36 cellular contexts compared by ENCODE assay signal in the genomic region with DNA sequence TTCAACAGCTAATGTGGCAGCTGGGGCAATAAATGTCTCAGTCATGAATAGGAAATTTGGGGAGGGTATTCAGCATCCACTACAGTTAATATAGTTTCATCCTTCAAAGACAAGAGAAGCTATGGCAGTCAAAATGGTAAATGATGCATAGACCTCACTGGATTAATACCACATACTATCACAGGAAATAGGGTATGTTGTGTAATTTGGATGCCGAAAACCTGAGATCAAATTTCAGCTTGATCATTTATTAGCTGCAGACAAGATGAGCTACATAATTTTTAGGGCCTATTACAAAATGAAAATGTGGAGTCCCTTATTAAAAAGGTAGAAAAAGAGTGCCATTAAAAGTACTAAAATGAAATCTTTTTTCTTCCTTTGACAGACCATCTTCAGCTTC.
DNase-seq lines count a peak whose midpoint lies in the region; ATAC-seq, FAIRE-seq and TF ChIP-seq lines count a peak whose summit lies in the region.
"Had no signal": no experiment of that assay in that cellular context is flagged by ENCODE, and none has a peak within 500 bp of the region (broad histone marks: within the 10 kb centered on the region; RNA-seq: fewer than 3 reads in every experiment).

No MANE protein-coding gene starts in this region.

- peak overlapping the region; percentile 92 to 94 for H3K27ac ChIP-seq in A549
- peak overlapping the region; percentile 99 for H3K27ac ChIP-seq in HCT116 (ENCODE audit: low read depth, low read length)
- H3K27ac ChIP-seq in foreskin keratinocyte, result no peak overlapping the region
- H3K27ac ChIP-seq: coronary artery, gastroesophageal sphincter, hepatocyte, HL-60, ovary, testis, VCaP had no signal

- no peaks in the 10 kb centered on the region for H3K9me3 ChIP-seq in A549
- no peaks in the 10 kb centered on the region for H3K9me3 ChIP-seq in HCT116 (ENCODE audit: control insufficient read depth in 1 of 2, insufficient read depth in 1 of 2, low read depth in 1 of 2, low read length in 2 of 2)
- H3K9me3 ChIP-seq: gastroesophageal sphincter, ovary, testis had no signal

- TF ChIP-seq EP300 in A549 (IDR thresholded peaks at IDR 0.05), result no peak

- H3K4me3 ChIP-seq in A549 (no peak overlapping the region), HCT116 (replicated peaks in 1 of 2; ENCODE audit: low read depth in 1 of 2, low read length in 2 of 2) (no peak overlapping the region), astrocyte of the spinal cord (ENCODE audit: low read depth, low read length) (no peak overlapping the region), foreskin fibroblast (ENCODE audit: low read depth in 1 of 2, low read length in 2 of 2) (no peak overlapping the region)
- H3K4me3 ChIP-seq: coronary artery, gastroesophageal sphincter, hepatocyte, ovary, PC-9, testis had no signal

- no peak overlapping the region for H2AFZ ChIP-seq in HCT116 (ENCODE audit: low read depth, low read length, poor library complexity, severe bottlenecking)
- H2AFZ ChIP-seq: hepatocyte had no signal

- H3K36me3 Mint-ChIP-seq in CD14-positive monocyte, result no peaks in the 10 kb centered on the region
- no peaks in the 10 kb centered on the region for H3K36me3 Mint-ChIP-seq in effector memory CD8-positive, alpha-beta T cell (ENCODE audit: insufficient read depth)

- no peaks in the 10 kb centered on the region for H3K4me1 Mint-ChIP-seq in CD14-positive monocyte
- H3K4me1 Mint-ChIP-seq in effector memory CD8-positive, alpha-beta T cell (ENCODE audit: low read depth in 2 of 2), result peaks cover under 1 to 3% of the 10 kb centered on the region in 2 donors

- BruUV-seq in HCT116 (replicated peaks; lab: Mats Ljungman, UMichigan), result no TSS peak

- in situ Hi-C loops in astrocyte of the spinal cord (cut with HindIII; ENCODE audit: low sequenced_read_pairs), result no loop called here

- H3K27me3 ChIP-seq in HCT116 (ENCODE audit: insufficient read depth, low read length) (no peaks in the 10 kb centered on the region), foreskin keratinocyte (no peaks in the 10 kb centered on the region)
- H3K27me3 ChIP-seq: gastroesophageal sphincter, hepatocyte, ovary, testis had no signal

- DNase-seq in A549 (ENCODE audit: low read depth in 1 of 2, low spot score in 1 of 2) (no peak), HCT116 (ENCODE audit: low read depth, low spot score) (no peak), astrocyte of the spinal cord (ENCODE audit: low read depth, low spot score) (peak; percentile 7), foreskin fibroblast (peak; percentile 60 to 72), kidney glomerular epithelial cell (lab: John Stamatoyannopoulos, UW) (no peak), foreskin keratinocyte (no peak), CD14-positive monocyte (ENCODE audit: low spot score) (no peak)
- no peak for DNase-seq in effector memory CD8-positive, alpha-beta T cell
- DNase-seq: activated CD4-positive, alpha-beta T cell treated with anti-CD3 and anti-CD28 coated beads for 4 hours; activated CD8-positive, alpha-beta T cell treated with anti-CD3 and anti-CD28 coated beads, Interleukin-2, amount 10 ng/mL, durations not matched to agents 7 days and 5 days; activated naive CD4-positive, alpha-beta T cell treated with anti-CD3 and anti-CD28 coated beads for 36 hours; AML-193; amygdala; CD4-positive, alpha-beta T cell; DND-41; effector CD8-positive, alpha-beta T cell; NCI-H1436; NCI-H2081 treated with DMSO at 0.1 percent for 48 hours; NCI-H226; NCI-H526 treated with DMSO at 0.1 percent for 48 hours; ovary; PC-9; retina; SHP77 treated with DMSO at 0.1 percent for 48 hours; stimulated activated CD4-positive, alpha-beta T cell treated with anti-CD3 and anti-CD28 coated beads, Interleukin-1b, Interleukin-23, amount 100 ng/mL, for 48 hours; SW 1271; testis had no signal

- RAD21 ChIA-PET in HCT116 (lab: Charles Lee; ENCODE audit: low non-redundant PET in 1 of 2, low total read pairs in 2 of 2, uncharacterized antibody in 2 of 2, unreplicated experiment in 2 of 2), result no interaction called here

- WGBS in A549 (ENCODE audit: missing lambda C conversion rate), result 49% methylated on average over 1 of the region's 1 CpG

- H4K20me1 ChIP-seq in HCT116 (ENCODE audit: insufficient read depth), result no peaks in the 10 kb centered on the region

- ATAC-seq in A549 (no peak), HCT116 (no peak), foreskin keratinocyte (no peak)
- ATAC-seq in effector memory CD8-positive, alpha-beta T cell (replicated peaks), result no peak
- ATAC-seq: activated CD8-positive, alpha-beta T cell treated with anti-CD3 and anti-CD28 coated beads, Interleukin-2, amount 10 ng/mL, durations not matched to agents 7 days and 5 days; esophagus mucosa; gastroesophageal sphincter had no signal

- no peaks in the 10 kb centered on the region for H3K36me3 ChIP-seq in HCT116 (ENCODE audit: control insufficient read depth in 1 of 2, insufficient read depth in 2 of 2, low read length in 2 of 2)
- H3K36me3 ChIP-seq: gastroesophageal sphincter, ovary had no signal

- TF ChIP-seq RAD21 in A549 (conservative IDR thresholded peaks at IDR 0.05 in 1 of 2, IDR thresholded peaks at IDR 0.05 in 1 of 2) (no peak), HCT116 (IDR thresholded peaks at IDR 0.05; ENCODE audit: low read depth) (no peak)

- FAIRE-seq in A549 (lab: Jason Lieb, UNC), result peak; percentile 63
- FAIRE-seq: A204.1, D721Med had no signal

- H3K27ac Mint-ChIP-seq in CD14-positive monocyte, result no peak overlapping the region
- no peak overlapping the region for H3K27ac Mint-ChIP-seq in effector memory CD8-positive, alpha-beta T cell
- H3K27ac Mint-ChIP-seq: activated CD8-positive, alpha-beta T cell treated with anti-CD3 and anti-CD28 coated beads, Interleukin-2, amount 10 ng/mL, durations not matched to agents 7 days and 5 days; activated naive CD4-positive, alpha-beta T cell treated with anti-CD3 and anti-CD28 coated beads for 36 hours; CD4-positive, alpha-beta T cell had no signal

- H3K4me3 Mint-ChIP-seq in CD14-positive monocyte, result no peak overlapping the region
- no peak overlapping the region for H3K4me3 Mint-ChIP-seq in effector memory CD8-positive, alpha-beta T cell
- H3K4me3 Mint-ChIP-seq: activated CD8-positive, alpha-beta T cell treated with anti-CD3 and anti-CD28 coated beads, Interleukin-2, amount 10 ng/mL, durations not matched to agents 7 days and 5 days; activated naive CD4-positive, alpha-beta T cell treated with anti-CD3 and anti-CD28 coated beads for 36 hours; CD4-positive, alpha-beta T cell; stimulated activated naive CD8-positive, alpha-beta T cell treated with anti-CD3 and anti-CD28 coated beads, Interleukin-15, Interleukin-2, amounts not matched to agents 100 ng/mL and 50 ng/mL, for 24 hours had no signal

- POLR2A ChIA-PET in A549 (lab: Yijun Ruan, JAX), result interaction anchor here (1.0 to 2.9 kb wide), 3 partner anchors 98 to 130 kb away, joined by 4 to 13 read pairs (median 5); no protein-coding TSS in a partner anchor
- POLR2A ChIA-PET in HCT116 (lab: Charles Lee), result interaction anchor here (0.8 to 11.4 kb wide), 19 partner anchors 9 to 135 kb away, joined by 3 to 154 read pairs (median 6); partner anchors contain the start of gene MTAP

- H3K4me1 ChIP-seq in A549 (peaks cover 54% of the 10 kb centered on the region), HCT116 (ENCODE audit: control insufficient read depth in 1 of 2, insufficient read depth in 2 of 2, low read length in 2 of 2) (peaks cover 82 to 90% of the 10 kb centered on the region in 2 experiments), foreskin keratinocyte (peaks cover 52% of the 10 kb centered on the region)
- H3K4me1 ChIP-seq: testis had no signal

- H3K27me3 Mint-ChIP-seq in CD14-positive monocyte (ENCODE audit: low read depth in 3 of 3), result peaks cover 2 to 4% (median 4%) of the 10 kb centered on the region in 3 donors
- H3K27me3 Mint-ChIP-seq in effector memory CD8-positive, alpha-beta T cell, result peaks cover 5 to 15% of the 10 kb centered on the region in 2 donors
- H3K27me3 Mint-ChIP-seq: CD4-positive, alpha-beta T cell had no signal

- TF ChIP-seq POLR2A in A549 (IDR thresholded peaks at IDR 0.05; ENCODE audit: low read length), result no peak
- no peak for TF ChIP-seq POLR2A in HCT116 (IDR thresholded peaks at IDR 0.05; ENCODE audit: borderline replicate concordance, extremely low read depth, insufficient read depth, insufficient read length)

- CTCF ChIA-PET in A549 (lab: Yijun Ruan, JAX), result interaction anchor here (0.6 to 3.5 kb wide), 7 partner anchors 19 to 131 kb away, joined by 3 to 17 read pairs (median 3); no protein-coding TSS in a partner anchor
- CTCF ChIA-PET in HCT116 (lab: Charles Lee), result interaction anchor here (1.8 kb wide), 1 partner anchor 99 kb away, joined by 5 read pairs; no protein-coding TSS in a partner anchor

- peak overlapping the region; percentile 71 for H3K9ac ChIP-seq in HCT116 (ENCODE audit: low read length)

- no peaks in the 10 kb centered on the region for H3K9me2 ChIP-seq in HCT116 (ENCODE audit: insufficient read depth)

- H3K4me2 ChIP-seq in A549 (peak overlapping the region; percentile 82), HCT116 (ENCODE audit: low read length) (peak overlapping the region; percentile 54)
- H3K4me2 ChIP-seq: hepatocyte, PC-9 had no signal

- intact Hi-C loops in HCT116 (cut with micrococcal nuclease) (no loop called here), CD14-positive monocyte (cut with micrococcal nuclease) (no loop called here)

- TF ChIP-seq CTCF in A549 (IDR thresholded peaks at IDR 0.05), result no peak
- no peak for TF ChIP-seq CTCF in HCT116 (IDR thresholded peaks at IDR 0.05 in 2 of 3, conservative IDR thresholded peaks at IDR 0.05 in 1 of 3; ENCODE audit: borderline replicate concordance in 1 of 3, insufficient read depth in 1 of 3, low read depth in 2 of 3, low read length in 2 of 3)
- no peak for TF ChIP-seq CTCF in astrocyte of the spinal cord (IDR thresholded peaks at IDR 0.05; ENCODE audit: low read depth, low read length)
- TF ChIP-seq CTCF in foreskin fibroblast (IDR thresholded peaks at IDR 0.05; ENCODE audit: low read depth, low read length), result no peak
- no peak for TF ChIP-seq CTCF in foreskin keratinocyte (conservative IDR thresholded peaks at IDR 0.05)
- TF ChIP-seq CTCF in CD14-positive monocyte (IDR thresholded peaks at IDR 0.05), result no peak

- H3K9me3 Mint-ChIP-seq in CD14-positive monocyte, result peaks cover 0 to 3% (median under 1%) of the 10 kb centered on the region in 7 donors
- H3K9me3 Mint-ChIP-seq in effector memory CD8-positive, alpha-beta T cell, result no peaks in the 10 kb centered on the region
- H3K9me3 Mint-ChIP-seq: activated naive CD4-positive, alpha-beta T cell treated with anti-CD3 and anti-CD28 coated beads for 36 hours; CD4-positive, alpha-beta T cell; stimulated activated naive CD8-positive, alpha-beta T cell treated with anti-CD3 and anti-CD28 coated beads, Interleukin-15, Interleukin-2, amounts not matched to agents 100 ng/mL and 50 ng/mL, for 24 hours had no signal

- peaks cover 69% of the 10 kb centered on the region for H3K79me2 ChIP-seq in HCT116 (ENCODE audit: insufficient read depth, low read length)
- H3K79me2 ChIP-seq: hepatocyte had no signal

TF ChIP-seq in A549, 52 proteins besides CTCF, POLR2A, EP300 and RAD21 (continues in another document):
- TF ChIP-seq ZSCAN20 (CRISPR knock-in tag; IDR thresholded peaks at IDR 0.05), result no peak

TF ChIP-seq in HCT116, 20 proteins besides CTCF, POLR2A, EP300 and RAD21 (continues in another document):
- no peak for TF ChIP-seq ATF3 (IDR thresholded peaks at IDR 0.05)

Comparison
In these comparisons a context has a peak if more than half of its experiments do, and no peak if none do; other contexts are left out.
1. DNase-seq: peak in astrocyte of the spinal cord (single experiment) and foreskin fibroblast (2 of 2); none in A549 (0 of 2), HCT116 (single experiment), kidney glomerular epithelial cell (single experiment), foreskin keratinocyte (0 of 2), CD14-positive monocyte (single experiment) and effector memory CD8-positive, alpha-beta T cell (0 of 3).